ENCODE assay signal across 1 cellular context in genomic region chr20:51636123-51636522, GRCh38.
TF ChIP-seq lines count a peak whose summit lies in the region.

No MANE protein-coding gene starts in this region.

TF ChIP-seq in SK-N-SH, 30 proteins besides CTCF, POLR2A, EP300 and RAD21:
- TF ChIP-seq FOSL2 (IDR thresholded peaks at IDR 0.05; ENCODE audit: borderline replicate concordance, low read depth): no peak
- TF ChIP-seq MEF2A (IDR thresholded peaks at IDR 0.05; ENCODE audit: borderline replicate concordance, low read depth): no peak
- no peak for TF ChIP-seq RXRA (IDR thresholded peaks at IDR 0.05; ENCODE audit: borderline replicate concordance, low read depth)
- no peak for TF ChIP-seq USF2 (IDR thresholded peaks at IDR 0.05; ENCODE audit: borderline replicate concordance, low read depth, low read length)
- TF ChIP-seq TAF1 (IDR thresholded peaks at IDR 0.05; ENCODE audit: borderline replicate concordance, low read depth, low read length): no peak
- TF ChIP-seq GABPA (IDR thresholded peaks at IDR 0.05; ENCODE audit: low read depth): no peak
- TF ChIP-seq SMC3 (IDR thresholded peaks at IDR 0.05; ENCODE audit: low read depth, low read length): no peak
- no peak for TF ChIP-seq TEAD4 (IDR thresholded peaks at IDR 0.05; ENCODE audit: borderline replicate concordance, insufficient read depth)
- no peak for TF ChIP-seq REST (IDR thresholded peaks at IDR 0.05; ENCODE audit: low read depth, low read length)
- TF ChIP-seq YY1 (IDR thresholded peaks at IDR 0.05; ENCODE audit: low read depth): no peak
- TF ChIP-seq FOXM1 (IDR thresholded peaks at IDR 0.05; ENCODE audit: low read depth): no peak
- TF ChIP-seq PBX3 (IDR thresholded peaks at IDR 0.05): no peak
- no peak for TF ChIP-seq MAX (IDR thresholded peaks at IDR 0.05; ENCODE audit: low read depth)
- no peak for TF ChIP-seq USF1 (IDR thresholded peaks at IDR 0.05; ENCODE audit: borderline replicate concordance, low read depth)
